Comparison of ENCODE assay signal across 14 cellular contexts in the genomic region with DNA sequence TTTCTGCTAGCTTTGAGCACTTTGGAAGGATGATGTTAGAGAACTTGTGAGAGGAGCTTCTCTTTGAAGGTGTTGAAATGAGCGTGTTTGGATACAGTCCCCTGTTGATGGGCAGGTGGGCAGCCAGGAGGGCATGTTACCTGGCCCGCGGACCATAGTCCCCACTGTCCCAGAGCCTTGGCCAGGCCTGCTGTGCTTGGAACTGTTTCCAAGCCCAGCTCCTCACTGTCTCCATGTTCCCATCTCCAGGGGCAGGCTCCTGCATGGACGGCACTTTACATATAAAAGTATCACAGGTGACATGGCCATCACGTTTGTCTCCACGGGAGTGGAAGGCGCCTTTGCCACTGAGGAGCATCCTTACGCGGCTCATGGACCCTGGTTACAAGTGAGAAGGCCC. TPM values are rescaled to one million over a fixed set of nuclear protein-coding genes. Genes with fewer than 3 reads are reported as not detected.
DNase-seq lines count a peak whose midpoint lies in the region; ATAC-seq and TF ChIP-seq lines count a peak whose summit lies in the region.
"Had no signal": no experiment of that assay in that cellular context is flagged by ENCODE, and none has a peak within 500 bp of the region (broad histone marks: within the 10 kb centered on the region; RNA-seq: fewer than 3 reads in every experiment).

No MANE protein-coding gene starts in this region.

- no peaks in the 10 kb centered on the region for H3K27me3 Mint-ChIP-seq in T-helper 1 cell treated with Interleukin-12 subunit alpha and Interleukin-12 subunit beta and Interleukin-4 antibody, amounts not matched to agents 30 μg/mL and 1 μg/mL, for 36 hours (ENCODE audit: low read depth)
- H3K27me3 Mint-ChIP-seq in activated T-helper 17 cell treated with anti-CD3 and anti-CD28 coated beads, Interleukin-2, amount 50 U/mL, for 72 hours = no peaks in the 10 kb centered on the region
- no peaks in the 10 kb centered on the region for H3K27me3 Mint-ChIP-seq in nephron (ENCODE audit: low read depth)
- H3K27me3 Mint-ChIP-seq: IgD-negative memory B cell had no signal

- no peaks in the 10 kb centered on the region for H3K9me3 Mint-ChIP-seq in T-helper 1 cell treated with Interleukin-12 subunit alpha and Interleukin-12 subunit beta and Interleukin-4 antibody, amounts not matched to agents 30 μg/mL and 1 μg/mL, for 36 hours
- H3K9me3 Mint-ChIP-seq in activated T-helper 17 cell treated with anti-CD3 and anti-CD28 coated beads, Interleukin-2, amount 50 U/mL, for 72 hours = no peaks in the 10 kb centered on the region
- no peaks in the 10 kb centered on the region for H3K9me3 Mint-ChIP-seq in nephron
- no peaks in the 10 kb centered on the region for H3K9me3 Mint-ChIP-seq in stimulated activated effector memory CD8-positive, alpha-beta T cell treated with anti-CD3 and anti-CD28 coated beads, Interleukin-12 subunit alpha, Interleukin-12 subunit beta, amount 100 ng/mL, for 72 hours
- H3K9me3 Mint-ChIP-seq: IgD-negative memory B cell had no signal

- no peak for TF ChIP-seq CTCF in nephron (IDR thresholded peaks at IDR 0.05; ENCODE audit: unreplicated experiment in 3 of 3)

- no peak for DNase-seq in T-helper 1 cell
- no peak for DNase-seq in stimulated activated effector memory CD8-positive, alpha-beta T cell treated with anti-CD3 and anti-CD28 coated beads, Interleukin-12 subunit alpha, Interleukin-12 subunit beta, amount 100 ng/mL, for 72 hours (ENCODE audit: low spot score in 2 of 2)
- DNase-seq in NCI-H2081 (lab: John Stamatoyannopoulos, UW) = no peak
- DNase-seq in NCI-H748 treated with DMSO at 0.1 percent for 48 hours (lab: John Stamatoyannopoulos, UW) = no peak
- DNase-seq: DMS 273 treated with DMSO at 0.1 percent for 48 hours, GDM1, Kasumi-1, NCI-H187, NCI-H526 treated with DMSO at 0.1 percent for 48 hours had no signal

- H3K4me1 Mint-ChIP-seq in T-helper 1 cell treated with Interleukin-12 subunit alpha and Interleukin-12 subunit beta and Interleukin-4 antibody, amounts not matched to agents 30 μg/mL and 1 μg/mL, for 36 hours (ENCODE audit: low read depth) = peaks cover 8% of the 10 kb centered on the region
- peaks cover 15% of the 10 kb centered on the region for H3K4me1 Mint-ChIP-seq in activated T-helper 17 cell treated with anti-CD3 and anti-CD28 coated beads, Interleukin-2, amount 50 U/mL, for 72 hours
- peaks cover 64% of the 10 kb centered on the region for H3K4me1 Mint-ChIP-seq in nephron
- peaks cover 21% of the 10 kb centered on the region for H3K4me1 Mint-ChIP-seq in stimulated activated effector memory CD8-positive, alpha-beta T cell treated with anti-CD3 and anti-CD28 coated beads, Interleukin-12 subunit alpha, Interleukin-12 subunit beta, amount 100 ng/mL, for 72 hours
- H3K4me1 Mint-ChIP-seq: IgD-negative memory B cell had no signal

- peak overlapping the region; percentile 15 for H3K27ac Mint-ChIP-seq in T-helper 1 cell treated with Interleukin-12 subunit alpha and Interleukin-12 subunit beta and Interleukin-4 antibody, amounts not matched to agents 30 μg/mL and 1 μg/mL, for 36 hours
- H3K27ac Mint-ChIP-seq in activated T-helper 17 cell treated with anti-CD3 and anti-CD28 coated beads, Interleukin-2, amount 50 U/mL, for 72 hours = peak overlapping the region; percentile 78
- H3K27ac Mint-ChIP-seq in nephron = peak overlapping the region; percentile 83 to 99 (median 85)
- H3K27ac Mint-ChIP-seq in stimulated activated effector memory CD8-positive, alpha-beta T cell treated with anti-CD3 and anti-CD28 coated beads, Interleukin-12 subunit alpha, Interleukin-12 subunit beta, amount 100 ng/mL, for 72 hours = peak overlapping the region; percentile 68
- H3K27ac Mint-ChIP-seq: IgD-negative memory B cell had no signal

- no peak overlapping the region for H3K4me3 Mint-ChIP-seq in T-helper 1 cell treated with Interleukin-12 subunit alpha and Interleukin-12 subunit beta and Interleukin-4 antibody, amounts not matched to agents 30 μg/mL and 1 μg/mL, for 36 hours
- H3K4me3 Mint-ChIP-seq in activated T-helper 17 cell treated with anti-CD3 and anti-CD28 coated beads, Interleukin-2, amount 50 U/mL, for 72 hours = no peak overlapping the region
- H3K4me3 Mint-ChIP-seq in nephron = no peak overlapping the region
- no peak overlapping the region for H3K4me3 Mint-ChIP-seq in stimulated activated effector memory CD8-positive, alpha-beta T cell treated with anti-CD3 and anti-CD28 coated beads, Interleukin-12 subunit alpha, Interleukin-12 subunit beta, amount 100 ng/mL, for 72 hours
- H3K4me3 Mint-ChIP-seq: IgD-negative memory B cell had no signal

- peaks cover 4% of the 10 kb centered on the region for H3K36me3 Mint-ChIP-seq in T-helper 1 cell treated with Interleukin-12 subunit alpha and Interleukin-12 subunit beta and Interleukin-4 antibody, amounts not matched to agents 30 μg/mL and 1 μg/mL, for 36 hours (ENCODE audit: low read depth)
- H3K36me3 Mint-ChIP-seq in activated T-helper 17 cell treated with anti-CD3 and anti-CD28 coated beads, Interleukin-2, amount 50 U/mL, for 72 hours (ENCODE audit: low read depth) = peaks cover 23% of the 10 kb centered on the region
- peaks cover 35% of the 10 kb centered on the region for H3K36me3 Mint-ChIP-seq in nephron (ENCODE audit: low read depth)
- peaks cover 7% of the 10 kb centered on the region for H3K36me3 Mint-ChIP-seq in stimulated activated effector memory CD8-positive, alpha-beta T cell treated with anti-CD3 and anti-CD28 coated beads, Interleukin-12 subunit alpha, Interleukin-12 subunit beta, amount 100 ng/mL, for 72 hours

- no peak for ATAC-seq in activated T-helper 17 cell treated with anti-CD3 and anti-CD28 coated beads, Interleukin-2, amount 50 U/mL, for 72 hours (replicated peaks)
- ATAC-seq in stimulated activated effector memory CD8-positive, alpha-beta T cell treated with anti-CD3 and anti-CD28 coated beads, Interleukin-12 subunit alpha, Interleukin-12 subunit beta, amount 100 ng/mL, for 72 hours = no peak
- no peak for ATAC-seq in HG03521 (IDR thresholded peaks at IDR 0.05; ENCODE audit: unreplicated experiment)

RNA-seq across cellular contexts. Expression of a gene that starts 27.2 kb away (rescaled TPM):
- total RNA-seq in activated T-helper 17 cell treated with anti-CD3 and anti-CD28 coated beads, Interleukin-2, amount 50 U/mL, for 72 hours = 10 to 100 TPM; 60.0 to 73.9 TPM

Comparison
In these comparisons a context has a peak if more than half of its experiments do, and no peak if none do; other contexts are left out.
1. H3K27ac Mint-ChIP-seq: peak in every context shown above with its lines; median percentile 85 in nephron; 78 in activated T-helper 17 cell treated with anti-CD3 and anti-CD28 coated beads, Interleukin-2, amount 50 U/mL, for 72 hours; 68 in stimulated activated effector memory CD8-positive, alpha-beta T cell treated with anti-CD3 and anti-CD28 coated beads, Interleukin-12 subunit alpha, Interleukin-12 subunit beta, amount 100 ng/mL, for 72 hours; 15 in T-helper 1 cell treated with Interleukin-12 subunit alpha and Interleukin-12 subunit beta and Interleukin-4 antibody, amounts not matched to agents 30 μg/mL and 1 μg/mL, for 36 hours.